Comparison of ENCODE assay signal across 9 cellular contexts in the genomic region with DNA sequence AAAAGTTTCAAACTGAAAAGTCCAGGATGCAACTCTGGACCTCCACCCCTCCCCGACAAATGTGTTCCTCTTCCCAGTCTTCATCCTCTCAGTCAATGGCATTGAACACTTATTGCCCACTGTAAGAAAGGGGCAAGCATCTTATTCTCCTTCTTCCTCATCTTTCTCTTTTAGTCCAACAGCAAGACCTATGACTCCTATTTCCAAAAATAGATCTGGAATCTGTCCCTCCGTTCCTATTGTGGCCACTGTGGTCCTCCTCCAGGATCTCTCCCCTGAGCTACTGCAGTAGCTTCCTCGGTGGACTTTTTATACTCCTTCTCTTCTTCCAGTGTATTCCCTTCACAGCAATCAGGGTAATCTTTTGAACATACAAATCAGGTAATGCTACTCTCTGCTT. TPM values are rescaled to one million over a fixed set of nuclear protein-coding genes. Genes with fewer than 3 reads are reported as not detected.
"Had no signal": no experiment of that assay in that cellular context is flagged by ENCODE, and none has a peak within 500 bp of the region (broad histone marks: within the 10 kb centered on the region; RNA-seq: fewer than 3 reads in every experiment).

No MANE protein-coding gene starts in this region.

- ATAC-seq: HCT116, HepG2 had no signal

- H3K27ac ChIP-seq: GM23248, HL-60 had no signal

- H3K4me3 ChIP-seq: GM23248, HAP-1 had no signal

- H3K36me3 ChIP-seq: HAP-1 had no signal

- DNase-seq: GM23248, GOT3, H7, HFFc6 had no signal

- H3K9me3 ChIP-seq: HAP-1 had no signal

- H2AFZ ChIP-seq: GM23248 had no signal

- FAIRE-seq: HepG2 had no signal

- H3K9ac ChIP-seq: GM23248 had no signal

RNA-seq across cellular contexts. Expression of a gene that starts 28.0 kb away (rescaled TPM):
- total RNA-seq: GM23248, HepG2, HFFc6, HT1080 had no signal
- polyA plus RNA-seq: GM23248, HepG2 had no signal
